8 cellular contexts compared by ENCODE assay signal in genomic region chr20:36439040-36439730, GRCh38.
DNase-seq lines count a peak whose midpoint lies in the region; ATAC-seq and TF ChIP-seq lines count a peak whose summit lies in the region.

No MANE protein-coding gene starts in this region.

- TF ChIP-seq CTCF in AG09309 (IDR thresholded peaks at IDR 0.05; ENCODE audit: control insufficient read depth, insufficient read depth, low read depth, low read length, missing control alignments) (peak; percentile 87), GM23338 (conservative IDR thresholded peaks at IDR 0.05; ENCODE audit: low read depth in 2 of 2) (peak; percentile 93 to 97), epithelial cell of esophagus (IDR thresholded peaks at IDR 0.05; ENCODE audit: insufficient read depth, low read depth, low read length, missing control alignments) (peak; percentile 91), stomach (IDR thresholded peaks at IDR 0.05) (peak in 5 of 7 experiments; percentile 63 to 87 (median 79))

- H3K79me2 ChIP-seq in GM23338 (replicated peaks; ENCODE audit: insufficient read depth) = no peaks in the 10 kb centered on the region

- H3K27ac Mint-ChIP-seq in GM23338 = no peak overlapping the region
- H3K27ac Mint-ChIP-seq in naive thymus-derived CD4-positive, alpha-beta T cell = no peak overlapping the region

- H3K4me1 ChIP-seq in GM23338 (ENCODE audit: insufficient read depth) = no peaks in the 10 kb centered on the region
- H3K4me1 ChIP-seq in naive thymus-derived CD4-positive, alpha-beta T cell (ENCODE audit: control insufficient read depth in 2 of 2, insufficient read depth in 2 of 2, low read length in 2 of 2) = no peaks in the 10 kb centered on the region
- H3K4me1 ChIP-seq in stomach = peaks cover 0 to 16% (median 11%) of the 10 kb centered on the region in 4 donors

- DNase-seq in AG09309 (ENCODE audit: low read depth) (no peak), GM23338 (ENCODE audit: low spot score) (peak; percentile 89), NCI-H82 treated with DMSO at 0.1 percent for 48 hours (lab: John Stamatoyannopoulos, UW; ENCODE audit: unreplicated experiment) (peak; percentile 12), epithelial cell of esophagus (ENCODE audit: low read depth) (peak; percentile 59), stomach (peak; percentile 79)
- DNase-seq in activated CD8-positive, alpha-beta memory T cell treated with anti-CD3 and anti-CD28 coated beads, Interleukin-2, amount 50 U/mL, for 4 hours = peak; percentile 66
- DNase-seq in naive thymus-derived CD4-positive, alpha-beta T cell = peak in 8 of 9 donors; percentile 41 to 73 (median 50)

- CTCF ChIA-PET in naive thymus-derived CD4-positive, alpha-beta T cell (lab: Charles Lee) = interaction anchor here (0.6 to 3.8 kb wide), 12 partner anchors 9 to 446 kb away, joined by 3 to 24 read pairs (median 3); no protein-coding TSS in a partner anchor

- H3K36me3 ChIP-seq in GM23338 (ENCODE audit: insufficient read depth) (no peaks in the 10 kb centered on the region), stomach (no peaks in the 10 kb centered on the region)
- no peaks in the 10 kb centered on the region for H3K36me3 ChIP-seq in naive thymus-derived CD4-positive, alpha-beta T cell (ENCODE audit: control insufficient read depth in 2 of 3, insufficient read depth in 3 of 3, low read length in 3 of 3)

- H3K9me2 ChIP-seq in GM23338 (ENCODE audit: insufficient read depth) = no peaks in the 10 kb centered on the region

- TF ChIP-seq POLR2A in stomach (IDR thresholded peaks at IDR 0.05) = no peak

- H3K27ac ChIP-seq in GM23338 (ENCODE audit: low read depth) = no peak overlapping the region
- H3K27ac ChIP-seq in naive thymus-derived CD4-positive, alpha-beta T cell (ENCODE audit: low read depth, low read length) = no peak overlapping the region
- H3K27ac ChIP-seq in stomach = no peak overlapping the region

- no peaks in the 10 kb centered on the region for H3K9me3 ChIP-seq in naive thymus-derived CD4-positive, alpha-beta T cell (ENCODE audit: control insufficient read depth in 2 of 3, low read length in 3 of 3)
- H3K9me3 ChIP-seq in stomach = no peaks in the 10 kb centered on the region

- POLR2A ChIA-PET in naive thymus-derived CD4-positive, alpha-beta T cell (lab: Charles Lee) = no interaction called here

- H3K27me3 Mint-ChIP-seq in GM23338 (ENCODE audit: insufficient read depth, low read depth, poor library complexity) = peaks cover 5% of the 10 kb centered on the region
- H3K27me3 Mint-ChIP-seq in naive thymus-derived CD4-positive, alpha-beta T cell = peaks cover 0 to 15% (median 5%) of the 10 kb centered on the region in 5 donors

- peaks cover 3% of the 10 kb centered on the region for H3K4me1 Mint-ChIP-seq in GM23338
- H3K4me1 Mint-ChIP-seq in naive thymus-derived CD4-positive, alpha-beta T cell = peaks cover 0 to 8% (median 4%) of the 10 kb centered on the region in 7 donors

- ATAC-seq in GM23338 = peak; percentile 56
- ATAC-seq in naive thymus-derived CD4-positive, alpha-beta T cell = peak; percentile 51
- no peak for ATAC-seq in GM18517 (IDR thresholded peaks at IDR 0.05; ENCODE audit: unreplicated experiment)

- H3K4me3 Mint-ChIP-seq in GM23338 = no peak overlapping the region
- no peak overlapping the region for H3K4me3 Mint-ChIP-seq in naive thymus-derived CD4-positive, alpha-beta T cell

- TF ChIP-seq EP300 in stomach (IDR thresholded peaks at IDR 0.05) = no peak

- H3K9me3 Mint-ChIP-seq in GM23338 = no peaks in the 10 kb centered on the region
- H3K9me3 Mint-ChIP-seq in naive thymus-derived CD4-positive, alpha-beta T cell = peaks cover 0 to 2% (median 0%) of the 10 kb centered on the region in 11 donors

- H4K20me1 ChIP-seq in GM23338 (replicated peaks; ENCODE audit: insufficient read depth) = no peaks in the 10 kb centered on the region

- no peak overlapping the region for H3K4me3 ChIP-seq in AG09309 (ENCODE audit: control insufficient read depth, low read depth, low read length)
- no peak overlapping the region for H3K4me3 ChIP-seq in GM23338
- H3K4me3 ChIP-seq in epithelial cell of esophagus (ENCODE audit: low read length) = no peak overlapping the region
- H3K4me3 ChIP-seq in naive thymus-derived CD4-positive, alpha-beta T cell (ENCODE audit: low read length) = no peak overlapping the region
- no peak overlapping the region for H3K4me3 ChIP-seq in stomach

- H3K4me2 ChIP-seq in GM23338 = no peak overlapping the region

- no peaks in the 10 kb centered on the region for H3K36me3 Mint-ChIP-seq in GM23338 (ENCODE audit: low read depth)
- H3K36me3 Mint-ChIP-seq in naive thymus-derived CD4-positive, alpha-beta T cell = no peaks in the 10 kb centered on the region

- intact Hi-C loops in naive thymus-derived CD4-positive, alpha-beta T cell (cut with micrococcal nuclease) = loop anchor here (1.0 to 2.0 kb wide), 7 partner anchors 166 to 444 kb away; no protein-coding TSS in a partner anchor
- intact Hi-C loops in stomach (cut with DNase I; ENCODE audit: low total_unique reads) = no loop called here

- no peaks in the 10 kb centered on the region for H3F3A ChIP-seq in GM23338 (replicated peaks; ENCODE audit: low read depth)

- H3K27me3 ChIP-seq in GM23338 (ENCODE audit: insufficient read depth) (peaks cover 10% of the 10 kb centered on the region; the same call in 1 of the 2 replicates), stomach (peaks cover 0 to 33% (median 7%) of the 10 kb centered on the region in 3 donors)
- no peaks in the 10 kb centered on the region for H3K27me3 ChIP-seq in naive thymus-derived CD4-positive, alpha-beta T cell (ENCODE audit: control insufficient read depth in 2 of 2, insufficient read depth in 2 of 2, low read length in 2 of 2)

- WGBS in stomach, 5 donors = 23 to 35% (median 26%) methylated on average over 6 to 9 of the region's 9 CpGs

- H2AFZ ChIP-seq in GM23338 = no peak overlapping the region

TF ChIP-seq in GM23338, 12 proteins besides CTCF, POLR2A, EP300 and RAD21:
- TF ChIP-seq CREB1 (CRISPR knock-in tag; IDR thresholded peaks at IDR 0.05; ENCODE audit: low read depth) (no peak), JUNB (IDR thresholded peaks at IDR 0.05; ENCODE audit: unreplicated experiment) (no peak), EZH2phosphoT487 (IDR thresholded peaks at IDR 0.05; ENCODE audit: unreplicated experiment) (no peak)
